Comparison of ENCODE assay signal across 1 cellular context in genomic region chr9:2193565-2193964, GRCh38.
TF ChIP-seq lines count a peak whose summit lies in the region.

No MANE protein-coding gene starts in this region.

TF ChIP-seq in GM23338, 12 proteins besides CTCF, POLR2A, EP300 and RAD21 (continued from another document):
- TF ChIP-seq ZNF462 (CRISPR knock-in tag; IDR thresholded peaks at IDR 0.05): no peak
- no peak for TF ChIP-seq ETS1 (IDR thresholded peaks at IDR 0.05)
- TF ChIP-seq ZNF114 (CRISPR knock-in tag; IDR thresholded peaks at IDR 0.05): no peak
- no peak for TF ChIP-seq CREB1 (CRISPR knock-in tag; IDR thresholded peaks at IDR 0.05; ENCODE audit: low read depth)
- TF ChIP-seq EZH2phosphoT487 (IDR thresholded peaks at IDR 0.05; ENCODE audit: unreplicated experiment): no peak
- no peak for TF ChIP-seq STAT1 (IDR thresholded peaks at IDR 0.05; ENCODE audit: unreplicated experiment)
